ENCODE assay signal across 1 cellular context in the genomic region with DNA sequence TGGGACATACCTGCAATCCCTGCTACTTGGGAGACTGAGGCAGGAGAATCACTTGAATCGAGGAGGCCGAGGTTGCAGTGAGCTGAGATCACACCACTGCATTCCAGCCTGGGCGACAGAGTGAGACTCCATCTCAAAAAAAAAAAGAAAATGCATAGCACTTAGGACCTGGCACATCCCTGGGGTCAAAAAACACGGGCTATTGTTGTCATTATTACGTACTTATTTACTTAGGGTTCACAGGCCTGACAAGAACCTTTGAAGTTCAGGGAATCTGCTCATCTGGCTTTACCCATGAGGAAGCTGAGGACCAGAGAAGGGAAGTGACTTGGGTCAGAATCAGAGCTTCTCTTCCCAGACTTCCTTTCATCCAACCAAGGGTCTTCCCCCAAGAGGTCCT.
TF ChIP-seq lines count a peak whose summit lies in the region.

No MANE protein-coding gene starts in this region.

TF ChIP-seq in HepG2, 621 proteins besides CTCF, POLR2A, EP300 and RAD21 (continued from another document and continues in another):
- TF ChIP-seq, protein P1, sequence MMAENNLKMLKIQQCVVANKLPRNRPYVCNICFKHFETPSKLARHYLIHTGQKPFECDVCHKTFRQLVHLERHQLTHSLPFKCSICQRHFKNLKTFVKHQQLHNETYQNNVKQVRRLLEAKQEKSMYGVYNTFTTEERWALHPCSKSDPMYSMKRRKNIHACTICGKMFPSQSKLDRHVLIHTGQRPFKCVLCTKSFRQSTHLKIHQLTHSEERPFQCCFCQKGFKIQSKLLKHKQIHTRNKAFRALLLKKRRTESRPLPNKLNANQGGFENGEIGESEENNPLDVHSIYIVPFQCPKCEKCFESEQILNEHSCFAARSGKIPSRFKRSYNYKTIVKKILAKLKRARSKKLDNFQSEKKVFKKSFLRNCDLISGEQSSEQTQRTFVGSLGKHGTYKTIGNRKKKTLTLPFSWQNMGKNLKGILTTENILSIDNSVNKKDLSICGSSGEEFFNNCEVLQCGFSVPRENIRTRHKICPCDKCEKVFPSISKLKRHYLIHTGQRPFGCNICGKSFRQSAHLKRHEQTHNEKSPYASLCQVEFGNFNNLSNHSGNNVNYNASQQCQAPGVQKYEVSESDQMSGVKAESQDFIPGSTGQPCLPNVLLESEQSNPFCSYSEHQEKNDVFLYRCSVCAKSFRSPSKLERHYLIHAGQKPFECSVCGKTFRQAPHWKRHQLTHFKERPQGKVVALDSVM (CRISPR knock-in tag; IDR thresholded peaks at IDR 0.05), result peak; percentile 34; the same call in 1 of the 2 replicates
- no peak for TF ChIP-seq ZNF891 (CRISPR knock-in tag; IDR thresholded peaks at IDR 0.05)
- TF ChIP-seq, protein P2, sequence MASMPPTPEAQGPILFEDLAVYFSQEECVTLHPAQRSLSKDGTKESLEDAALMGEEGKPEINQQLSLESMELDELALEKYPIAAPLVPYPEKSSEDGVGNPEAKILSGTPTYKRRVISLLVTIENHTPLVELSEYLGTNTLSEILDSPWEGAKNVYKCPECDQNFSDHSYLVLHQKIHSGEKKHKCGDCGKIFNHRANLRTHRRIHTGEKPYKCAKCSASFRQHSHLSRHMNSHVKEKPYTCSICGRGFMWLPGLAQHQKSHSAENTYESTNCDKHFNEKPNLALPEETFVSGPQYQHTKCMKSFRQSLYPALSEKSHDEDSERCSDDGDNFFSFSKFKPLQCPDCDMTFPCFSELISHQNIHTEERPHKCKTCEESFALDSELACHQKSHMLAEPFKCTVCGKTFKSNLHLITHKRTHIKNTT (CRISPR knock-in tag; IDR thresholded peaks at IDR 0.05), result no peak
- TF ChIP-seq, protein P3, sequence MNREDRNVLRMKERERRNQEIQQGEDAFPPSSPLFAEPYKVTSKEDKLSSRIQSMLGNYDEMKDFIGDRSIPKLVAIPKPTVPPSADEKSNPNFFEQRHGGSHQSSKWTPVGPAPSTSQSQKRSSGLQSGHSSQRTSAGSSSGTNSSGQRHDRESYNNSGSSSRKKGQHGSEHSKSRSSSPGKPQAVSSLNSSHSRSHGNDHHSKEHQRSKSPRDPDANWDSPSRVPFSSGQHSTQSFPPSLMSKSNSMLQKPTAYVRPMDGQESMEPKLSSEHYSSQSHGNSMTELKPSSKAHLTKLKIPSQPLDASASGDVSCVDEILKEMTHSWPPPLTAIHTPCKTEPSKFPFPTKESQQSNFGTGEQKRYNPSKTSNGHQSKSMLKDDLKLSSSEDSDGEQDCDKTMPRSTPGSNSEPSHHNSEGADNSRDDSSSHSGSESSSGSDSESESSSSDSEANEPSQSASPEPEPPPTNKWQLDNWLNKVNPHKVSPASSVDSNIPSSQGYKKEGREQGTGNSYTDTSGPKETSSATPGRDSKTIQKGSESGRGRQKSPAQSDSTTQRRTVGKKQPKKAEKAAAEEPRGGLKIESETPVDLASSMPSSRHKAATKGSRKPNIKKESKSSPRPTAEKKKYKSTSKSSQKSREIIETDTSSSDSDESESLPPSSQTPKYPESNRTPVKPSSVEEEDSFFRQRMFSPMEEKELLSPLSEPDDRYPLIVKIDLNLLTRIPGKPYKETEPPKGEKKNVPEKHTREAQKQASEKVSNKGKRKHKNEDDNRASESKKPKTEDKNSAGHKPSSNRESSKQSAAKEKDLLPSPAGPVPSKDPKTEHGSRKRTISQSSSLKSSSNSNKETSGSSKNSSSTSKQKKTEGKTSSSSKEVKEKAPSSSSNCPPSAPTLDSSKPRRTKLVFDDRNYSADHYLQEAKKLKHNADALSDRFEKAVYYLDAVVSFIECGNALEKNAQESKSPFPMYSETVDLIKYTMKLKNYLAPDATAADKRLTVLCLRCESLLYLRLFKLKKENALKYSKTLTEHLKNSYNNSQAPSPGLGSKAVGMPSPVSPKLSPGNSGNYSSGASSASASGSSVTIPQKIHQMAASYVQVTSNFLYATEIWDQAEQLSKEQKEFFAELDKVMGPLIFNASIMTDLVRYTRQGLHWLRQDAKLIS (CRISPR knock-in tag; IDR thresholded peaks at IDR 0.05), result no peak
- TF ChIP-seq ZNF616 (CRISPR knock-in tag; IDR thresholded peaks at IDR 0.05; ENCODE audit: low read depth), result no peak
- TF ChIP-seq, protein P4, sequence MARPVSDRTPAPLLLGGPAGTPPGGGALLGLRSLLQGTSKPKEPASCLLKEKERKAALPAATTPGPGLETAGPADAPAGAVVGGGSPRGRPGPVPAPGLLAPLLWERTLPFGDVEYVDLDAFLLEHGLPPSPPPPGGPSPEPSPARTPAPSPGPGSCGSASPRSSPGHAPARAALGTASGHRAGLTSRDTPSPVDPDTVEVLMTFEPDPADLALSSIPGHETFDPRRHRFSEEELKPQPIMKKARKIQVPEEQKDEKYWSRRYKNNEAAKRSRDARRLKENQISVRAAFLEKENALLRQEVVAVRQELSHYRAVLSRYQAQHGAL (CRISPR knock-in tag; IDR thresholded peaks at IDR 0.05; ENCODE audit: not compliant biosample characterization), result no peak
- no peak for TF ChIP-seq TAF15 (IDR thresholded peaks at IDR 0.05; ENCODE audit: low read depth, low read length, poor library complexity, severe bottlenecking)
- TF ChIP-seq, protein P5, sequence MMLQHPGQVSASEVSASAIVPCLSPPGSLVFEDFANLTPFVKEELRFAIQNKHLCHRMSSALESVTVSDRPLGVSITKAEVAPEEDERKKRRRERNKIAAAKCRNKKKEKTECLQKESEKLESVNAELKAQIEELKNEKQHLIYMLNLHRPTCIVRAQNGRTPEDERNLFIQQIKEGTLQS (CRISPR knock-in tag; IDR thresholded peaks at IDR 0.05), result no peak
- TF ChIP-seq POLR2G (IDR thresholded peaks at IDR 0.05; ENCODE audit: low read depth, low read length), result no peak
- TF ChIP-seq ZNF263 (CRISPR knock-in tag; IDR thresholded peaks at IDR 0.05), result peak; percentile 36; the same call in 1 of the 2 replicates
- TF ChIP-seq STAT5B (CRISPR knock-in tag; IDR thresholded peaks at IDR 0.05), result no peak
- TF ChIP-seq ZSCAN22 (CRISPR knock-in tag; IDR thresholded peaks at IDR 0.05), result no peak
- TF ChIP-seq, protein P6, sequence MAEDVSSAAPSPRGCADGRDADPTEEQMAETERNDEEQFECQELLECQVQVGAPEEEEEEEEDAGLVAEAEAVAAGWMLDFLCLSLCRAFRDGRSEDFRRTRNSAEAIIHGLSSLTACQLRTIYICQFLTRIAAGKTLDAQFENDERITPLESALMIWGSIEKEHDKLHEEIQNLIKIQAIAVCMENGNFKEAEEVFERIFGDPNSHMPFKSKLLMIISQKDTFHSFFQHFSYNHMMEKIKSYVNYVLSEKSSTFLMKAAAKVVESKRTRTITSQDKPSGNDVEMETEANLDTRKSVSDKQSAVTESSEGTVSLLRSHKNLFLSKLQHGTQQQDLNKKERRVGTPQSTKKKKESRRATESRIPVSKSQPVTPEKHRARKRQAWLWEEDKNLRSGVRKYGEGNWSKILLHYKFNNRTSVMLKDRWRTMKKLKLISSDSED (CRISPR knock-in tag; IDR thresholded peaks at IDR 0.05), result no peak
- TF ChIP-seq ZNF296 (CRISPR knock-in tag; conservative IDR thresholded peaks at IDR 0.05), result no peak
- TF ChIP-seq, protein P7, sequence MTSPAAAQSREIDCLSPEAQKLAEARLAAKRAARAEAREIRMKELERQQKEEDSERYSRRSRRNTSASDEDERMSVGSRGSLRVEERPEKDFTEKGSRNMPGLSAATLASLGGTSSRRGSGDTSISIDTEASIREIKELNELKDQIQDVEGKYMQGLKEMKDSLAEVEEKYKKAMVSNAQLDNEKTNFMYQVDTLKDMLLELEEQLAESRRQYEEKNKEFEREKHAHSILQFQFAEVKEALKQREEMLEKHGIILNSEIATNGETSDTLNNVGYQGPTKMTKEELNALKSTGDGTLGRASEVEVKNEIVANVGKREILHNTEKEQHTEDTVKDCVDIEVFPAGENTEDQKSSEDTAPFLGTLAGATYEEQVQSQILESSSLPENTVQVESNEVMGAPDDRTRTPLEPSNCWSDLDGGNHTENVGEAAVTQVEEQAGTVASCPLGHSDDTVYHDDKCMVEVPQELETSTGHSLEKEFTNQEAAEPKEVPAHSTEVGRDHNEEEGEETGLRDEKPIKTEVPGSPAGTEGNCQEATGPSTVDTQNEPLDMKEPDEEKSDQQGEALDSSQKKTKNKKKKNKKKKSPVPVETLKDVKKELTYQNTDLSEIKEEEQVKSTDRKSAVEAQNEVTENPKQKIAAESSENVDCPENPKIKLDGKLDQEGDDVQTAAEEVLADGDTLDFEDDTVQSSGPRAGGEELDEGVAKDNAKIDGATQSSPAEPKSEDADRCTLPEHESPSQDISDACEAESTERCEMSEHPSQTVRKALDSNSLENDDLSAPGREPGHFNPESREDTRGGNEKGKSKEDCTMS (CRISPR knock-in tag; conservative IDR thresholded peaks at IDR 0.05), result no peak
- TF ChIP-seq, protein P8, sequence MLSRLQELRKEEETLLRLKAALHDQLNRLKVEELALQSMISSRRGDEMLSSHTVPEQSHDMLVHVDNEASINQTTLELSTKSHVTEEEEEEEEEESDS (CRISPR knock-in tag; IDR thresholded peaks at IDR 0.05; ENCODE audit: borderline replicate concordance), result no peak
- TF ChIP-seq, protein P9, sequence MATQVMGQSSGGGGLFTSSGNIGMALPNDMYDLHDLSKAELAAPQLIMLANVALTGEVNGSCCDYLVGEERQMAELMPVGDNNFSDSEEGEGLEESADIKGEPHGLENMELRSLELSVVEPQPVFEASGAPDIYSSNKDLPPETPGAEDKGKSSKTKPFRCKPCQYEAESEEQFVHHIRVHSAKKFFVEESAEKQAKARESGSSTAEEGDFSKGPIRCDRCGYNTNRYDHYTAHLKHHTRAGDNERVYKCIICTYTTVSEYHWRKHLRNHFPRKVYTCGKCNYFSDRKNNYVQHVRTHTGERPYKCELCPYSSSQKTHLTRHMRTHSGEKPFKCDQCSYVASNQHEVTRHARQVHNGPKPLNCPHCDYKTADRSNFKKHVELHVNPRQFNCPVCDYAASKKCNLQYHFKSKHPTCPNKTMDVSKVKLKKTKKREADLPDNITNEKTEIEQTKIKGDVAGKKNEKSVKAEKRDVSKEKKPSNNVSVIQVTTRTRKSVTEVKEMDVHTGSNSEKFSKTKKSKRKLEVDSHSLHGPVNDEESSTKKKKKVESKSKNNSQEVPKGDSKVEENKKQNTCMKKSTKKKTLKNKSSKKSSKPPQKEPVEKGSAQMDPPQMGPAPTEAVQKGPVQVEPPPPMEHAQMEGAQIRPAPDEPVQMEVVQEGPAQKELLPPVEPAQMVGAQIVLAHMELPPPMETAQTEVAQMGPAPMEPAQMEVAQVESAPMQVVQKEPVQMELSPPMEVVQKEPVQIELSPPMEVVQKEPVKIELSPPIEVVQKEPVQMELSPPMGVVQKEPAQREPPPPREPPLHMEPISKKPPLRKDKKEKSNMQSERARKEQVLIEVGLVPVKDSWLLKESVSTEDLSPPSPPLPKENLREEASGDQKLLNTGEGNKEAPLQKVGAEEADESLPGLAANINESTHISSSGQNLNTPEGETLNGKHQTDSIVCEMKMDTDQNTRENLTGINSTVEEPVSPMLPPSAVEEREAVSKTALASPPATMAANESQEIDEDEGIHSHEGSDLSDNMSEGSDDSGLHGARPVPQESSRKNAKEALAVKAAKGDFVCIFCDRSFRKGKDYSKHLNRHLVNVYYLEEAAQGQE (IDR thresholded peaks at IDR 0.05; ENCODE audit: borderline replicate concordance in 1 of 2, low read depth in 1 of 2, low read length in 2 of 2), result no peak
- TF ChIP-seq RARG (CRISPR knock-in tag; IDR thresholded peaks at IDR 0.05; ENCODE audit: low read depth), result no peak
- peak; percentile 88 for TF ChIP-seq PITX1 (CRISPR knock-in tag; IDR thresholded peaks at IDR 0.05)
- TF ChIP-seq, protein P10, sequence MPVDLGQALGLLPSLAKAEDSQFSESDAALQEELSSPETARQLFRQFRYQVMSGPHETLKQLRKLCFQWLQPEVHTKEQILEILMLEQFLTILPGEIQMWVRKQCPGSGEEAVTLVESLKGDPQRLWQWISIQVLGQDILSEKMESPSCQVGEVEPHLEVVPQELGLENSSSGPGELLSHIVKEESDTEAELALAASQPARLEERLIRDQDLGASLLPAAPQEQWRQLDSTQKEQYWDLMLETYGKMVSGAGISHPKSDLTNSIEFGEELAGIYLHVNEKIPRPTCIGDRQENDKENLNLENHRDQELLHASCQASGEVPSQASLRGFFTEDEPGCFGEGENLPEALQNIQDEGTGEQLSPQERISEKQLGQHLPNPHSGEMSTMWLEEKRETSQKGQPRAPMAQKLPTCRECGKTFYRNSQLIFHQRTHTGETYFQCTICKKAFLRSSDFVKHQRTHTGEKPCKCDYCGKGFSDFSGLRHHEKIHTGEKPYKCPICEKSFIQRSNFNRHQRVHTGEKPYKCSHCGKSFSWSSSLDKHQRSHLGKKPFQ (CRISPR knock-in tag; IDR thresholded peaks at IDR 0.05; ENCODE audit: insufficient replicate concordance), result no peak
- TF ChIP-seq NCOA5 (CRISPR knock-in tag; IDR thresholded peaks at IDR 0.05), result no peak
- no peak for TF ChIP-seq PAF1 (CRISPR knock-in tag; IDR thresholded peaks at IDR 0.05)
- no peak for TF ChIP-seq GLI4 (CRISPR knock-in tag; IDR thresholded peaks at IDR 0.05; ENCODE audit: borderline replicate concordance)
- TF ChIP-seq ZNF564 (CRISPR knock-in tag; IDR thresholded peaks at IDR 0.05), result no peak
- TF ChIP-seq, protein P11, sequence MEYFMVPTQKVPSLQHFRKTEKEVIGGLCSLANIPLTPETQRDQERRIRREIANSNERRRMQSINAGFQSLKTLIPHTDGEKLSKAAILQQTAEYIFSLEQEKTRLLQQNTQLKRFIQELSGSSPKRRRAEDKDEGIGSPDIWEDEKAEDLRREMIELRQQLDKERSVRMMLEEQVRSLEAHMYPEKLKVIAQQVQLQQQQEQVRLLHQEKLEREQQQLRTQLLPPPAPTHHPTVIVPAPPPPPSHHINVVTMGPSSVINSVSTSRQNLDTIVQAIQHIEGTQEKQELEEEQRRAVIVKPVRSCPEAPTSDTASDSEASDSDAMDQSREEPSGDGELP (IDR thresholded peaks at IDR 0.05; ENCODE audit: borderline replicate concordance, low read depth), result peak; percentile 68; the same call in 1 of the 2 replicates
- TF ChIP-seq ZNF713 (CRISPR knock-in tag; IDR thresholded peaks at IDR 0.05), result no peak
- TF ChIP-seq NPAS2 (CRISPR knock-in tag; IDR thresholded peaks at IDR 0.05; ENCODE audit: borderline replicate concordance), result no peak
- TF ChIP-seq GZF1 (CRISPR knock-in tag; IDR thresholded peaks at IDR 0.05), result no peak
- no peak for TF ChIP-seq ARNT2 (CRISPR knock-in tag; IDR thresholded peaks at IDR 0.05; ENCODE audit: low read depth)
- TF ChIP-seq, protein P12, sequence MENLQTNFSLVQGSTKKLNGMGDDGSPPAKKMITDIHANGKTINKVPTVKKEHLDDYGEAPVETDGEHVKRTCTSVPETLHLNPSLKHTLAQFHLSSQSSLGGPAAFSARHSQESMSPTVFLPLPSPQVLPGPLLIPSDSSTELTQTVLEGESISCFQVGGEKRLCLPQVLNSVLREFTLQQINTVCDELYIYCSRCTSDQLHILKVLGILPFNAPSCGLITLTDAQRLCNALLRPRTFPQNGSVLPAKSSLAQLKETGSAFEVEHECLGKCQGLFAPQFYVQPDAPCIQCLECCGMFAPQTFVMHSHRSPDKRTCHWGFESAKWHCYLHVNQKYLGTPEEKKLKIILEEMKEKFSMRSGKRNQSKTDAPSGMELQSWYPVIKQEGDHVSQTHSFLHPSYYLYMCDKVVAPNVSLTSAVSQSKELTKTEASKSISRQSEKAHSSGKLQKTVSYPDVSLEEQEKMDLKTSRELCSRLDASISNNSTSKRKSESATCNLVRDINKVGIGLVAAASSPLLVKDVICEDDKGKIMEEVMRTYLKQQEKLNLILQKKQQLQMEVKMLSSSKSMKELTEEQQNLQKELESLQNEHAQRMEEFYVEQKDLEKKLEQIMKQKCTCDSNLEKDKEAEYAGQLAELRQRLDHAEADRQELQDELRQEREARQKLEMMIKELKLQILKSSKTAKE (CRISPR knock-in tag; IDR thresholded peaks at IDR 0.05; ENCODE audit: borderline replicate concordance), result no peak
